Comparison of ENCODE assay signal across 1 cellular context in the genomic region with DNA sequence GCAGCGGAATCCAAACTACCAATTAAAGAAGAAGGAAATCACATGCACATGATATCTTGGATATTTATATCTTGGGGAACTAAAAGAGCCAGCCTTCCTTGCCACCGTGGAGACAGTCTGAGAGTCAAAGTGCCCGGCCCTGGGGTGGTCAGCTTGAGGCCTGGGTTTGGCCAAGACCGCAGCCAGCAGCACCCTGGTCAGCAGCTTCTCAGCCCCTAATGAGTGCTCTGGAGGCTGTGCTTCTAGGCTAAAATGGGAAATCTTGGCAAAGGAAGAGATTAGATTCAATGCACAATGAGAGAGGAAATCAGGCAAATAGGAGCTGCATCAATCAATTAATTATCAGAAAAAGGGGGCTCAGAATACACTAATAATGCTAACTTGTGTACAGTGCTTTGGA.
TF ChIP-seq lines count a peak whose summit lies in the region.

No MANE protein-coding gene starts in this region.

TF ChIP-seq in SK-N-SH treated with all-trans-retinoic acid at 6 μM for 48 hours, 23 proteins besides CTCF, POLR2A, EP300 and RAD21 (continued from another document):
- TF ChIP-seq, protein P1, sequence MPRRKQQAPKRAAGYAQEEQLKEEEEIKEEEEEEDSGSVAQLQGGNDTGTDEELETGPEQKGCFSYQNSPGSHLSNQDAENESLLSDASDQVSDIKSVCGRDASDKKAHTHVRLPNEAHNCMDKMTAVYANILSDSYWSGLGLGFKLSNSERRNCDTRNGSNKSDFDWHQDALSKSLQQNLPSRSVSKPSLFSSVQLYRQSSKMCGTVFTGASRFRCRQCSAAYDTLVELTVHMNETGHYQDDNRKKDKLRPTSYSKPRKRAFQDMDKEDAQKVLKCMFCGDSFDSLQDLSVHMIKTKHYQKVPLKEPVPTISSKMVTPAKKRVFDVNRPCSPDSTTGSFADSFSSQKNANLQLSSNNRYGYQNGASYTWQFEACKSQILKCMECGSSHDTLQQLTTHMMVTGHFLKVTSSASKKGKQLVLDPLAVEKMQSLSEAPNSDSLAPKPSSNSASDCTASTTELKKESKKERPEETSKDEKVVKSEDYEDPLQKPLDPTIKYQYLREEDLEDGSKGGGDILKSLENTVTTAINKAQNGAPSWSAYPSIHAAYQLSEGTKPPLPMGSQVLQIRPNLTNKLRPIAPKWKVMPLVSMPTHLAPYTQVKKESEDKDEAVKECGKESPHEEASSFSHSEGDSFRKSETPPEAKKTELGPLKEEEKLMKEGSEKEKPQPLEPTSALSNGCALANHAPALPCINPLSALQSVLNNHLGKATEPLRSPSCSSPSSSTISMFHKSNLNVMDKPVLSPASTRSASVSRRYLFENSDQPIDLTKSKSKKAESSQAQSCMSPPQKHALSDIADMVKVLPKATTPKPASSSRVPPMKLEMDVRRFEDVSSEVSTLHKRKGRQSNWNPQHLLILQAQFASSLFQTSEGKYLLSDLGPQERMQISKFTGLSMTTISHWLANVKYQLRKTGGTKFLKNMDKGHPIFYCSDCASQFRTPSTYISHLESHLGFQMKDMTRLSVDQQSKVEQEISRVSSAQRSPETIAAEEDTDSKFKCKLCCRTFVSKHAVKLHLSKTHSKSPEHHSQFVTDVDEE (CRISPR knock-in tag; IDR thresholded peaks at IDR 0.05): no peak
- TF ChIP-seq BACH2 (CRISPR knock-in tag; IDR thresholded peaks at IDR 0.05; ENCODE audit: borderline replicate concordance) (no peak), ZNF8 (CRISPR knock-in tag; IDR thresholded peaks at IDR 0.05) (no peak), PPARA (CRISPR knock-in tag; IDR thresholded peaks at IDR 0.05; ENCODE audit: borderline replicate concordance) (no peak)
